Comparison of ENCODE assay signal across 21 cellular contexts in the genomic region with DNA sequence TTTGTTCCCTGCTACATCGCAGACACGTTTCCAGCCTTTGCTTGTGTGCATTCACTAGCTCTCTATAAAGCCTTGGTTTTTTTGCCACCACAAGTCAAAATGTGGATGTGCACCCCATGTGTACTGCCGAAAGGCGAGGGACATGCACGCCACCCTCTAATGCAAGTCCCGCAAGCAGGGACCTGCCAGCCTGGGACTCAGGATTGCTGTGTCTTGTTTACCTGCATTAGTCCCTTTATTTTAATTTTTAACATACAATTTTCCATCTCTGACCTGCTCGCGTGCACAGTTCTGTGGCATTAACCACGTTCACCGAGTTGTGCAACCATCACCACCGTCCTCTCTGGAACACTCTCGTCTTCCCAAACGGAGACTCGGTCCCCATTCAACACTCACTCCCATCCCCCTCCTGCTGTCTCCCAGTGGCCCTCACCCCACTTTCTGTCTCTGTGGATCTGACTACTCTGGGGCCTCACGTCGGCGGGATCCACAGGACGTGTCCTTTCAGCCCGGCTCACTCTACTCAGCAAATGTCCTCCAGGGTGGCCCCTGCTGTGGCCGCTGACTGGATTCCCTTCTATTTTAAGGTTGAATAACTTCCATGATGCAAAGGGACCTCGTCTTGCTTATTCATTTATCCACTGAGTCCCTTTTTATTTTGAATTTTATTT. TPM values are rescaled to one million over a fixed set of nuclear protein-coding genes. Genes with fewer than 3 reads are reported as not detected.
A peak's percentile ranks its signal among the peaks of the same experiment; 100 is the strongest.
DNase-seq lines count a peak whose midpoint lies in the region; ATAC-seq and TF ChIP-seq lines count a peak whose summit lies in the region.
"Had no signal": no experiment of that assay in that cellular context is flagged by ENCODE, and none has a peak within 500 bp of the region (broad histone marks: within the 10 kb centered on the region; RNA-seq: fewer than 3 reads in every experiment).

No MANE protein-coding gene starts in this region.

- peaks cover 48% of the 10 kb centered on the region for H3K36me3 Mint-ChIP-seq in stimulated activated naive CD8-positive, alpha-beta T cell treated with anti-CD3 and anti-CD28 coated beads, Interleukin-15, Interleukin-2, amounts not matched to agents 100 ng/mL and 50 ng/mL, for 24 hours (ENCODE audit: low read depth)
- H3K36me3 Mint-ChIP-seq in activated T-helper 17 cell treated with anti-CD3 and anti-CD28 coated beads, Interleukin-2, amount 50 U/mL, for 72 hours (ENCODE audit: low read depth): peaks cover 64% of the 10 kb centered on the region
- H3K36me3 Mint-ChIP-seq in nephron progenitor cell (ENCODE audit: low read depth): peaks cover 27% of the 10 kb centered on the region

- no peak overlapping the region for H3K4me3 Mint-ChIP-seq in stimulated activated naive CD8-positive, alpha-beta T cell treated with anti-CD3 and anti-CD28 coated beads, Interleukin-15, Interleukin-2, amounts not matched to agents 100 ng/mL and 50 ng/mL, for 24 hours
- H3K4me3 Mint-ChIP-seq in activated T-helper 17 cell treated with anti-CD3 and anti-CD28 coated beads, Interleukin-2, amount 50 U/mL, for 72 hours: no peak overlapping the region
- H3K4me3 Mint-ChIP-seq in nephron progenitor cell: no peak overlapping the region

- intact Hi-C loops in vagina (cut with DNase I): no loop called here

- H3K27ac Mint-ChIP-seq in stimulated activated naive CD8-positive, alpha-beta T cell treated with anti-CD3 and anti-CD28 coated beads, Interleukin-15, Interleukin-2, amounts not matched to agents 100 ng/mL and 50 ng/mL, for 24 hours: peak overlapping the region; percentile 8
- peak overlapping the region; percentile 5 for H3K27ac Mint-ChIP-seq in activated T-helper 17 cell treated with anti-CD3 and anti-CD28 coated beads, Interleukin-2, amount 50 U/mL, for 72 hours
- peak overlapping the region; percentile 9 for H3K27ac Mint-ChIP-seq in nephron progenitor cell

- peaks cover 32% of the 10 kb centered on the region for H3K4me1 Mint-ChIP-seq in stimulated activated naive CD8-positive, alpha-beta T cell treated with anti-CD3 and anti-CD28 coated beads, Interleukin-15, Interleukin-2, amounts not matched to agents 100 ng/mL and 50 ng/mL, for 24 hours (ENCODE audit: low read depth)
- H3K4me1 Mint-ChIP-seq in activated T-helper 17 cell treated with anti-CD3 and anti-CD28 coated beads, Interleukin-2, amount 50 U/mL, for 72 hours: peaks cover 11% of the 10 kb centered on the region
- H3K4me1 Mint-ChIP-seq in nephron progenitor cell: peaks cover 48% of the 10 kb centered on the region

- no peak for TF ChIP-seq CTCF in nephron progenitor cell (IDR thresholded peaks at IDR 0.05)
- TF ChIP-seq CTCF in vagina (IDR thresholded peaks at IDR 0.05): no peak

- peaks cover 4% of the 10 kb centered on the region for H3K9me3 Mint-ChIP-seq in stimulated activated naive CD8-positive, alpha-beta T cell treated with anti-CD3 and anti-CD28 coated beads, Interleukin-15, Interleukin-2, amounts not matched to agents 100 ng/mL and 50 ng/mL, for 24 hours
- H3K9me3 Mint-ChIP-seq in activated T-helper 17 cell treated with anti-CD3 and anti-CD28 coated beads, Interleukin-2, amount 50 U/mL, for 72 hours: no peaks in the 10 kb centered on the region
- H3K9me3 Mint-ChIP-seq in nephron progenitor cell: peaks cover 4% of the 10 kb centered on the region

- H3K27me3 ChIP-seq in vagina (no peaks in the 10 kb centered on the region), SJCRH30 (no peaks in the 10 kb centered on the region)
- H3K27me3 ChIP-seq: dorsolateral prefrontal cortex, gastroesophageal sphincter, pancreas had no signal

- ATAC-seq in stimulated activated naive CD8-positive, alpha-beta T cell treated with anti-CD3 and anti-CD28 coated beads, Interleukin-15, Interleukin-2, amounts not matched to agents 100 U/mL and 50 U/mL, for 24 hours: no peak
- no peak for ATAC-seq in activated T-helper 17 cell treated with anti-CD3 and anti-CD28 coated beads, Interleukin-2, amount 50 U/mL, for 72 hours (replicated peaks)
- ATAC-seq in GM21447 (IDR thresholded peaks at IDR 0.05; ENCODE audit: unreplicated experiment): no peak
- ATAC-seq: gastroesophageal sphincter, GM12878, left lobe of liver, pancreas had no signal

- DNase-seq in stimulated activated naive CD8-positive, alpha-beta T cell treated with anti-CD3 and anti-CD28 coated beads, Interleukin-15, Interleukin-2, amounts not matched to agents 100 U/mL and 50 U/mL, for 24 hours: no peak
- DNase-seq in nephron progenitor cell (no peak), vagina (ENCODE audit: extremely low spot score in 2 of 2) (no peak), SJCRH30 (no peak), putamen (ENCODE audit: low spot score) (no peak)
- DNase-seq: activated CD4-positive, CD25-positive, alpha-beta regulatory T cell; AML-193; GF-D8; Kasumi-1; NCI-H1105; NCI-H526; small intestine; stimulated activated CD4-positive, alpha-beta T cell treated with anti-CD3 and anti-CD28 coated beads, Interleukin-4, amount 100 ng/mL, for 4 hours had no signal

- no peaks in the 10 kb centered on the region for H3K9me3 ChIP-seq in vagina
- H3K9me3 ChIP-seq in SJCRH30 (replicated peaks): no peaks in the 10 kb centered on the region
- H3K9me3 ChIP-seq: gastroesophageal sphincter, pancreas had no signal

- H3K27me3 Mint-ChIP-seq in stimulated activated naive CD8-positive, alpha-beta T cell treated with anti-CD3 and anti-CD28 coated beads, Interleukin-15, Interleukin-2, amounts not matched to agents 100 ng/mL and 50 ng/mL, for 24 hours: no peaks in the 10 kb centered on the region
- H3K27me3 Mint-ChIP-seq in activated T-helper 17 cell treated with anti-CD3 and anti-CD28 coated beads, Interleukin-2, amount 50 U/mL, for 72 hours: no peaks in the 10 kb centered on the region
- peaks cover 4% of the 10 kb centered on the region for H3K27me3 Mint-ChIP-seq in nephron progenitor cell (ENCODE audit: low read depth, poor library complexity)

- peaks cover 25% of the 10 kb centered on the region for H3K4me1 ChIP-seq in vagina
- no peaks in the 10 kb centered on the region for H3K4me1 ChIP-seq in SJCRH30
- H3K4me1 ChIP-seq: pancreas had no signal

- H3K27ac ChIP-seq in vagina (no peak overlapping the region), SJCRH30 (no peak overlapping the region)
- H3K27ac ChIP-seq: pancreas had no signal

- no peak for TF ChIP-seq POLR2A in vagina (IDR thresholded peaks at IDR 0.05)

- no peaks in the 10 kb centered on the region for H3K36me3 ChIP-seq in vagina
- H3K36me3 ChIP-seq in SJCRH30: peaks cover 8% of the 10 kb centered on the region; the same call in 1 of the 2 replicates
- H3K36me3 ChIP-seq: pancreas had no signal

- H3K4me3 ChIP-seq in vagina: no peak overlapping the region
- no peak overlapping the region for H3K4me3 ChIP-seq in SJCRH30
- H3K4me3 ChIP-seq: dorsolateral prefrontal cortex, gastroesophageal sphincter, GM12878, pancreas had no signal

RNA-seq across cellular contexts. Expression of gene RASA3, which starts 58.4 kb away (rescaled TPM):
- total RNA-seq in activated T-helper 17 cell treated with anti-CD3 and anti-CD28 coated beads, Interleukin-2, amount 50 U/mL, for 72 hours: 10 to 100 TPM; 18.4 to 62.5 TPM
- 19.6 TPM for total RNA-seq in vagina
- total RNA-seq in SJCRH30 (2014; rRNA removed; shearing (Covaris generic)): 18.6 and 20.5 TPM in 2 replicates
